Comparison of ENCODE assay signal across 8 cellular contexts in genomic region chr3:129195731-129196256, GRCh38. TPM values are rescaled to one million over a fixed set of nuclear protein-coding genes. Genes with fewer than 3 reads are reported as not detected.
DNase-seq lines count a peak whose midpoint lies in the region; ATAC-seq and TF ChIP-seq lines count a peak whose summit lies in the region.

No MANE protein-coding gene starts in this region.

- peak; percentile 96 for DNase-seq in A172 (ENCODE audit: low spot score)
- DNase-seq in body of pancreas: peak in 1 of 4 donors; percentile 62
- DNase-seq in kidney glomerular epithelial cell (lab: John Stamatoyannopoulos, UW): peak; percentile 52
- DNase-seq in substantia nigra (lab: John Stamatoyannopoulos, UW): peak in 41 of 49 donors; percentile 8 to 84 (median 50)
- no peak for DNase-seq in SKM-1 (lab: John Stamatoyannopoulos, UW; ENCODE audit: unreplicated experiment)
- DNase-seq in activated CD4-positive, CD25-positive, alpha-beta regulatory T cell (lab: John Stamatoyannopoulos, UW): no peak

- no peaks in the 10 kb centered on the region for H3K9me3 ChIP-seq in body of pancreas

- H3K4me3 ChIP-seq in KMS-11 (IDR thresholded peaks at IDR 0.05; ENCODE audit: insufficient read depth, low read depth, low read length) (no peak overlapping the region), body of pancreas (no peak overlapping the region)

- peak overlapping the region; percentile 73 for H3K27ac ChIP-seq in KMS-11
- H3K27ac ChIP-seq in body of pancreas: peak overlapping the region in 1 of 4 donors; percentile 42
- peak overlapping the region; percentile 88 for H3K27ac ChIP-seq in substantia nigra (ENCODE audit: low read depth, low read length, poor library complexity, severe bottlenecking)

- WGBS in body of pancreas, 2 donors: 47 to 66% methylated on average over 6 of the region's 6 CpGs

- TF ChIP-seq POLR2A in body of pancreas (IDR thresholded peaks at IDR 0.05): no peak

- ATAC-seq in body of pancreas (peak; percentile 27), GM19023 (IDR thresholded peaks at IDR 0.05; ENCODE audit: unreplicated experiment) (no peak)

- H3K4me1 ChIP-seq in KMS-11 (ENCODE audit: low read depth, poor library complexity, severe bottlenecking) (peaks cover 31% of the 10 kb centered on the region), body of pancreas (no peaks in the 10 kb centered on the region)

- no peaks in the 10 kb centered on the region for H3K27me3 ChIP-seq in KMS-11 (ENCODE audit: insufficient read depth, low read depth)
- no peaks in the 10 kb centered on the region for H3K27me3 ChIP-seq in body of pancreas

- H3K4me2 ChIP-seq in KMS-11: peak overlapping the region; percentile 47

- H2AFZ ChIP-seq in KMS-11 (ENCODE audit: low read depth): peak overlapping the region; percentile 60

- no peaks in the 10 kb centered on the region for H3K36me3 ChIP-seq in KMS-11 (ENCODE audit: insufficient read depth)
- H3K36me3 ChIP-seq in body of pancreas (replicated peaks in 1 of 2; ENCODE audit: insufficient read depth in 1 of 2, low read depth in 2 of 2): no peaks in the 10 kb centered on the region

- no peaks in the 10 kb centered on the region for H3K79me2 ChIP-seq in KMS-11 (ENCODE audit: insufficient read depth, low read depth)

- H3K9ac ChIP-seq in KMS-11: peak overlapping the region; percentile 28; the same call in 1 of the 2 replicates

- TF ChIP-seq CTCF in KMS-11 (conservative IDR thresholded peaks at IDR 0.05; ENCODE audit: low read depth, low read length) (no peak), body of pancreas (IDR thresholded peaks at IDR 0.05) (no peak)

- H4K20me1 ChIP-seq in KMS-11 (ENCODE audit: insufficient read depth): no peaks in the 10 kb centered on the region

- intact Hi-C loops in body of pancreas (cut with DNase I): no loop called here

RNA-seq across cellular contexts. Expression of gene CNBP, which starts 12.1 kb away (rescaled TPM):
- total RNA-seq in A172 (2014; rRNA removed; shearing (Covaris generic)): 543 and 605 TPM in 2 replicates
- total RNA-seq in body of pancreas: 100 to 1,000 TPM; 175 to 262 TPM

RNA-seq across cellular contexts. Expression of gene ISY1, which starts 34.9 kb away (rescaled TPM):
- 98.6 and 120 TPM in 2 replicates for total RNA-seq in A172 (2014; rRNA removed; shearing (Covaris generic))
- total RNA-seq in body of pancreas: 10 to 100 TPM in 1 of 2 donors, 1 to 10 TPM in 1; 9.3 to 12.5 TPM

RNA-seq across cellular contexts. Expression of gene COPG1, which starts 53.6 kb away (rescaled TPM):
- total RNA-seq in A172 (2014; rRNA removed; shearing (Covaris generic)): 296 and 315 TPM in 2 replicates
- 10 to 100 TPM; 62.6 to 75.0 TPM for total RNA-seq in body of pancreas

Comparison
In these comparisons a context has a peak if more than half of its experiments do, and no peak if none do; other contexts are left out.
1. DNase-seq: peak in A172 (single experiment), kidney glomerular epithelial cell (single experiment) and substantia nigra (41 of 49); none in SKM-1 (single experiment) and activated CD4-positive, CD25-positive, alpha-beta regulatory T cell (0 of 4).